ENCODE assay signal across 10 cellular contexts in the genomic region with DNA sequence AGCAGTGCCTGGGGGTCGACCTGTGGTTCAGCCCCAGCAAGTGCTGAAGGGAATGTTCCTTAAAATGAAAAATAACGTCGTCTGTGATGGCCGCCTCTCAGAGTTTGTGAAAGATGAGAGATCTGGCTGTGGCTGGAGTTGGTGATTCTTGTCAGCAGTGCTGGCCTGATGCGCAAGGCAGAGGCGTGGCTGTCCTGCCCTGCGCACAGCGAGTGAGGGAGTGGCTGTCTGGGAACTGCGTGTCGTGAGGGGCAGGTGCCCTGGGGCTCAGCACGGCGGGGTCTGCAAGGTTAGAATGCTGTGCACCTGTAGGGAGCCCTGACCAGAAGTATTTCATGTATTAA. TPM values are rescaled to one million over a fixed set of nuclear protein-coding genes. Genes with fewer than 3 reads are reported as not detected.
DNase-seq lines count a peak whose midpoint lies in the region; ATAC-seq and TF ChIP-seq lines count a peak whose summit lies in the region.
"Had no signal": no experiment of that assay in that cellular context is flagged by ENCODE, and none has a peak within 500 bp of the region (broad histone marks: within the 10 kb centered on the region; RNA-seq: fewer than 3 reads in every experiment).

No MANE protein-coding gene starts in this region.

- peak overlapping the region; percentile 35 for H3K4me3 ChIP-seq in CD4-positive, CD25-positive, alpha-beta regulatory T cell (ENCODE audit: low read depth, low read length)
- H3K4me3 ChIP-seq in NT2/D1 (ENCODE audit: insufficient read length, low read depth) = no peak overlapping the region

- H3K27me3 Mint-ChIP-seq in CD4-positive, CD25-positive, alpha-beta regulatory T cell = peaks cover 4% of the 10 kb centered on the region
- no peaks in the 10 kb centered on the region for H3K27me3 Mint-ChIP-seq in activated naive CD8-positive, alpha-beta T cell treated with anti-CD3 and anti-CD28 coated beads, Interleukin-2, amount 50 U/mL, for 24 hours
- H3K27me3 Mint-ChIP-seq in osteocyte (ENCODE audit: unreplicated experiment) = no peaks in the 10 kb centered on the region

- peak overlapping the region; percentile 98 to 100 (median 99) for H3K27ac Mint-ChIP-seq in CD4-positive, CD25-positive, alpha-beta regulatory T cell
- H3K27ac Mint-ChIP-seq in activated naive CD8-positive, alpha-beta T cell treated with anti-CD3 and anti-CD28 coated beads, Interleukin-2, amount 50 U/mL, for 24 hours = peak overlapping the region; percentile 94
- H3K27ac Mint-ChIP-seq in osteocyte (ENCODE audit: unreplicated experiment) = peak overlapping the region; percentile 44
- H3K27ac Mint-ChIP-seq: mesothelial cell of epicardium had no signal

- no peaks in the 10 kb centered on the region for H3K36me3 ChIP-seq in CD4-positive, CD25-positive, alpha-beta regulatory T cell (ENCODE audit: control insufficient read depth, insufficient read depth, low read length)
- no peaks in the 10 kb centered on the region for H3K36me3 ChIP-seq in NT2/D1 (ENCODE audit: insufficient read depth, insufficient read length, low read length)

- H3K36me3 Mint-ChIP-seq in CD4-positive, CD25-positive, alpha-beta regulatory T cell = peaks cover 10% of the 10 kb centered on the region
- H3K36me3 Mint-ChIP-seq in activated naive CD8-positive, alpha-beta T cell treated with anti-CD3 and anti-CD28 coated beads, Interleukin-2, amount 50 U/mL, for 24 hours (ENCODE audit: low read depth) = peaks cover 42% of the 10 kb centered on the region
- H3K36me3 Mint-ChIP-seq in osteocyte (ENCODE audit: unreplicated experiment) = no peaks in the 10 kb centered on the region

- DNase-seq in CD4-positive, CD25-positive, alpha-beta regulatory T cell = peak in 2 of 3 donors; percentile 37 to 48
- no peak for DNase-seq in NT2/D1 (ENCODE audit: low read depth, low spot score)
- DNase-seq in activated naive CD8-positive, alpha-beta T cell treated with anti-CD3 and anti-CD28 coated beads, Interleukin-2, amount 50 U/mL, for 24 hours = no peak
- DNase-seq in osteocyte (ENCODE audit: extremely low spot score, unreplicated experiment) = no peak
- no peak for DNase-seq in mesenteric fat pad (ENCODE audit: low spot score)
- DNase-seq in AML-193 (lab: John Stamatoyannopoulos, UW) = no peak
- DNase-seq: activated gamma-delta T cell had no signal

- H3K4me3 Mint-ChIP-seq in CD4-positive, CD25-positive, alpha-beta regulatory T cell = peak overlapping the region; percentile 80 to 96 (median 88)
- peak overlapping the region; percentile 77 for H3K4me3 Mint-ChIP-seq in activated naive CD8-positive, alpha-beta T cell treated with anti-CD3 and anti-CD28 coated beads, Interleukin-2, amount 50 U/mL, for 24 hours
- no peak overlapping the region for H3K4me3 Mint-ChIP-seq in osteocyte (ENCODE audit: unreplicated experiment)
- H3K4me3 Mint-ChIP-seq: mesothelial cell of epicardium had no signal

- ATAC-seq in CD4-positive, CD25-positive, alpha-beta regulatory T cell (ENCODE audit: low read depth in 2 of 2) = no peak
- ATAC-seq in activated naive CD8-positive, alpha-beta T cell treated with anti-CD3 and anti-CD28 coated beads, Interleukin-2, amount 50 U/mL, for 24 hours = no peak
- ATAC-seq in HG03139 (IDR thresholded peaks at IDR 0.05; ENCODE audit: unreplicated experiment) (no peak), HG03097 (IDR thresholded peaks at IDR 0.05; ENCODE audit: low FRiP score, unreplicated experiment) (no peak)

- H3K9ac ChIP-seq in NT2/D1 (ENCODE audit: insufficient read length, low read depth) = peak overlapping the region; percentile 2

- no peaks in the 10 kb centered on the region for H3K9me3 ChIP-seq in CD4-positive, CD25-positive, alpha-beta regulatory T cell (ENCODE audit: control insufficient read depth in 2 of 2, low read length in 2 of 2)
- no peaks in the 10 kb centered on the region for H3K9me3 ChIP-seq in NT2/D1 (ENCODE audit: insufficient read depth, low read length)

- H3K27me3 ChIP-seq in CD4-positive, CD25-positive, alpha-beta regulatory T cell (ENCODE audit: control insufficient read depth, insufficient read depth, low read length) = no peaks in the 10 kb centered on the region
- H3K27me3 ChIP-seq in NT2/D1 (ENCODE audit: insufficient read depth, insufficient read length) = peaks cover 3% of the 10 kb centered on the region

- peaks cover 24 to 70% (median 40%) of the 10 kb centered on the region in 4 donors for H3K4me1 Mint-ChIP-seq in CD4-positive, CD25-positive, alpha-beta regulatory T cell
- H3K4me1 Mint-ChIP-seq in activated naive CD8-positive, alpha-beta T cell treated with anti-CD3 and anti-CD28 coated beads, Interleukin-2, amount 50 U/mL, for 24 hours = peaks cover 65% of the 10 kb centered on the region
- H3K4me1 Mint-ChIP-seq in osteocyte (ENCODE audit: unreplicated experiment) = peaks cover 30% of the 10 kb centered on the region

- peak overlapping the region; percentile 95 for H3K27ac ChIP-seq in CD4-positive, CD25-positive, alpha-beta regulatory T cell (ENCODE audit: insufficient read depth, low read length, poor library complexity, severe bottlenecking)

- TF ChIP-seq CTCF in osteocyte (IDR thresholded peaks at IDR 0.05) = no peak

- H3K4me1 ChIP-seq in CD4-positive, CD25-positive, alpha-beta regulatory T cell (ENCODE audit: control insufficient read depth, insufficient read depth, low read length, poor library complexity, severe bottlenecking) = peaks cover 60% of the 10 kb centered on the region
- peaks cover 2% of the 10 kb centered on the region for H3K4me1 ChIP-seq in NT2/D1 (ENCODE audit: insufficient read depth, insufficient read length)

- H3K9me3 Mint-ChIP-seq in CD4-positive, CD25-positive, alpha-beta regulatory T cell = no peaks in the 10 kb centered on the region
- H3K9me3 Mint-ChIP-seq in activated naive CD8-positive, alpha-beta T cell treated with anti-CD3 and anti-CD28 coated beads, Interleukin-2, amount 50 U/mL, for 24 hours = no peaks in the 10 kb centered on the region
- no peaks in the 10 kb centered on the region for H3K9me3 Mint-ChIP-seq in osteocyte (ENCODE audit: unreplicated experiment)
- H3K9me3 Mint-ChIP-seq: mesothelial cell of epicardium had no signal

RNA-seq across cellular contexts. Expression of gene NFATC1, which starts 8.8 kb away (rescaled TPM):
- total RNA-seq in CD4-positive, CD25-positive, alpha-beta regulatory T cell = 64.7 TPM
- polyA plus RNA-seq in CD4-positive, CD25-positive, alpha-beta regulatory T cell = 10 to 100 TPM; 13.1 to 23.8 (median 19.2) TPM
- total RNA-seq in osteocyte (5.9 and 8.1 TPM in 2 replicates), mesenteric fat pad (35.4 TPM)

Comparison
In these comparisons a context has a peak if more than half of its experiments do, and no peak if none do; other contexts are left out.
1. DNase-seq: peak in CD4-positive, CD25-positive, alpha-beta regulatory T cell (2 of 3); none in NT2/D1 (single experiment), activated naive CD8-positive, alpha-beta T cell treated with anti-CD3 and anti-CD28 coated beads, Interleukin-2, amount 50 U/mL, for 24 hours (single experiment), osteocyte (single experiment), mesenteric fat pad (single experiment) and AML-193 (0 of 2).
2. H3K27ac Mint-ChIP-seq: peak in every context shown above with its lines; median percentile 99 in CD4-positive, CD25-positive, alpha-beta regulatory T cell; 94 in activated naive CD8-positive, alpha-beta T cell treated with anti-CD3 and anti-CD28 coated beads, Interleukin-2, amount 50 U/mL, for 24 hours; 44 in osteocyte.